24 cellular contexts compared by ENCODE assay signal in the genomic region with DNA sequence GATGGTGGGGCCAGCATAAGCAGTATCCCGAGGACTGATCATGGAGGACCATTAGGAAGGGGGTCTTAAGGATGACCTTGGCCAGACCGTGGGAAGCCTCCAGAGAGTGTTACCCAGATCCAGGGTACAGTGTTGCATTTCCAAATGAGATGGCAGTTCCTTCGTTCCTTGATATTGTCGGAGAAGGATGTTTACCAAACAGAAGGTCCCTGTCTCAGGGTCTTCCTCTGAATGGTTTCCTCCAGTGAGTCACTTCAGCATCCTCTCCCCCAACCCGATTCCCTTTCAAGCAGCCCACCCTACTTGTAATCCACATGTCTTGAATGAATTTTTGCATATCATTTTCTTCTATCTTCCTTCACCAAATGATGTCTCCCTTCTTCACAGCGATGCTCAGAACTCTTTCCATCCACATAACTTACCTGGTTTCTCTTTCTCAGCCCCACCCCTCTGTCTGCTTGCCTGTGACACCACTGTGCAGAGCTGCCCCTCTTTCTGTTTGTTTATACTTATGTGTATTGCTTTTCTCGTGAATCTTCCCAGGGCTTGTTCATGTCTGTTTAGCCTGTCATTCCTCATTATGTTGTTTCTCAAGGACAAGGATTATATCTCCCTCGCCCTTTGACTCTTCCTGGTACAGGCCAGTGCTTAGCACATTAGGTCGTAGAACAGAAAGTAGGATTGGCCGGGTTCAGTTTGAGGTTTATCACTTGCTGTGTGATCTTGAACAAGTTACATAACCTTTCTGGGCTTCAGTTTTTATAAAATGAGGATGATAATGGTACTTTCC. TPM values are rescaled to one million over a fixed set of nuclear protein-coding genes. Genes with fewer than 3 reads are reported as not detected.
DNase-seq lines count a peak whose midpoint lies in the region; ATAC-seq, FAIRE-seq and TF ChIP-seq lines count a peak whose summit lies in the region.
"Had no signal": no experiment of that assay in that cellular context is flagged by ENCODE, and none has a peak within 500 bp of the region (broad histone marks: within the 10 kb centered on the region; RNA-seq: fewer than 3 reads in every experiment).

No MANE protein-coding gene starts in this region.

- TF ChIP-seq POLR2A in K562 (conservative IDR thresholded peaks at IDR 0.05), result no peak
- no peak for TF ChIP-seq POLR2A in right lobe of liver (IDR thresholded peaks at IDR 0.05)
- TF ChIP-seq POLR2A in thyroid gland (IDR thresholded peaks at IDR 0.05), result no peak

- peaks cover 0 to 11% of the 10 kb centered on the region in 2 experiments; a peak in 3 of 5 replicates for H3K4me1 ChIP-seq in K562 (replicated peaks in 1 of 2; ENCODE audit: control insufficient read depth in 2 of 2, insufficient read depth in 2 of 2, low read length in 2 of 2)
- peaks cover 0 to 27% (median 12%) of the 10 kb centered on the region in 4 donors for H3K4me1 ChIP-seq in right lobe of liver
- peaks cover 12% of the 10 kb centered on the region for H3K4me1 ChIP-seq in OCI-LY7 (ENCODE audit: insufficient read depth, low read length, poor library complexity, severe bottlenecking)
- peaks cover 5 to 10% of the 10 kb centered on the region in 2 donors for H3K4me1 ChIP-seq in thyroid gland

- no peak overlapping the region for H3K4me3 ChIP-seq in K562
- no peak overlapping the region for H3K4me3 ChIP-seq in right lobe of liver
- H3K4me3 ChIP-seq in OCI-LY7 (ENCODE audit: low read depth, low read length, poor library complexity, severe bottlenecking), result no peak overlapping the region
- no peak overlapping the region for H3K4me3 ChIP-seq in thyroid gland (replicated peaks in 1 of 3)
- H3K4me3 ChIP-seq: dorsolateral prefrontal cortex, esophagus squamous epithelium, heart left ventricle, ovary had no signal

- peaks cover 6% of the 10 kb centered on the region for H3K9me1 ChIP-seq in K562 (ENCODE audit: control insufficient read depth, insufficient read depth, low read length)

- H4K20me1 ChIP-seq in K562 (replicated peaks; ENCODE audit: control insufficient read depth, insufficient read depth, low read length) (peaks cover 19% of the 10 kb centered on the region), OCI-LY7 (ENCODE audit: insufficient read depth, low read length) (peaks cover 4% of the 10 kb centered on the region)

- peaks cover 59% of the 10 kb centered on the region for H3K79me2 ChIP-seq in K562 (ENCODE audit: control insufficient read depth, insufficient read depth, low read length)
- peaks cover 46% of the 10 kb centered on the region for H3K79me2 ChIP-seq in OCI-LY7 (ENCODE audit: insufficient read depth, low read depth, low read length)

- CTCF ChIA-PET in K562 (lab: Yijun Ruan, JAX; ENCODE audit: low intra/inter-chr PET ratio), result no interaction called here
- CTCF ChIA-PET in OCI-LY7 (lab: Charles Lee; ENCODE audit: unreplicated experiment), result no interaction called here

- no TSS peak for BruUV-seq in K562 (replicated peaks; lab: Mats Ljungman, UMichigan)
- no TSS peak for BruUV-seq in OCI-LY7 (replicated peaks; lab: Mats Ljungman, UMichigan)

- H3K27ac ChIP-seq in K562 (ENCODE audit: extremely low read depth, low read depth, low read length) (no peak overlapping the region), right lobe of liver (no peak overlapping the region), OCI-LY7 (ENCODE audit: low read depth, low read length, poor library complexity, severe bottlenecking) (no peak overlapping the region), thyroid gland (no peak overlapping the region)
- H3K27ac ChIP-seq: dorsolateral prefrontal cortex, esophagus squamous epithelium, ovary had no signal

- H3K4me1 Mint-ChIP-seq in stimulated activated naive CD8-positive, alpha-beta T cell treated with anti-CD3 and anti-CD28 coated beads, Interleukin-15, amount 100 ng/mL, for 72 hours, result peaks cover 49% of the 10 kb centered on the region

- H3K9me2 ChIP-seq in OCI-LY7 (ENCODE audit: insufficient read depth, low read length), result no peaks in the 10 kb centered on the region

- intact Hi-C loops in K562 (cut with micrococcal nuclease), result no loop called here
- intact Hi-C loops in right lobe of liver (cut with DNase I), result no loop called here
- intact Hi-C loops in OCI-LY7 (cut with micrococcal nuclease; ENCODE audit: unreplicated experiment), result no loop called here
- intact Hi-C loops in thyroid gland (cut with DNase I), result no loop called here

- no peak for TF ChIP-seq CTCF in K562 (IDR thresholded peaks at IDR 0.05 in 2 of 3, conservative IDR thresholded peaks at IDR 0.05 in 1 of 3; ENCODE audit: insufficient read depth in 2 of 3, low read depth in 1 of 3, low read length in 3 of 3)
- TF ChIP-seq CTCF in right lobe of liver (IDR thresholded peaks at IDR 0.05), result no peak
- no peak for TF ChIP-seq CTCF in OCI-LY7 (conservative IDR thresholded peaks at IDR 0.05; ENCODE audit: low read length)
- no peak for TF ChIP-seq CTCF in thyroid gland (IDR thresholded peaks at IDR 0.05)

- no peak for TF ChIP-seq RAD21 in K562 (CRISPR knock-in tag; conservative IDR thresholded peaks at IDR 0.05 in 1 of 2, IDR thresholded peaks at IDR 0.05 in 1 of 2)

- no peak overlapping the region for H3K9ac ChIP-seq in K562 (ENCODE audit: insufficient read depth in 1 of 2, low read depth in 2 of 2, low read length in 2 of 2)

- H3K27me3 ChIP-seq in K562 (ENCODE audit: control insufficient read depth in 2 of 2, insufficient read depth in 2 of 2, low read length in 2 of 2), result no peaks in the 10 kb centered on the region
- H3K27me3 ChIP-seq in right lobe of liver, result no peaks in the 10 kb centered on the region
- no peaks in the 10 kb centered on the region for H3K27me3 ChIP-seq in thyroid gland
- H3K27me3 ChIP-seq: dorsolateral prefrontal cortex, esophagus squamous epithelium, heart left ventricle, ovary had no signal

- no peak overlapping the region for H3K4me3 Mint-ChIP-seq in stimulated activated naive CD8-positive, alpha-beta T cell treated with anti-CD3 and anti-CD28 coated beads, Interleukin-15, amount 100 ng/mL, for 72 hours
- H3K4me3 Mint-ChIP-seq: activated CD4-positive, alpha-beta T cell treated with anti-CD3 and anti-CD28 coated beads, Interleukin-2, amount 10 ng/mL, durations not matched to agents 24 days and 14 days; activated naive CD8-positive, alpha-beta T cell treated with anti-CD3 and anti-CD28 coated beads, Interleukin-2, amount 10 ng/mL, durations not matched to agents 7 days and 5 days had no signal

- H3K4me2 ChIP-seq in K562 (ENCODE audit: insufficient read depth, low read length), result no peak overlapping the region
- H3K4me2 ChIP-seq in OCI-LY7 (ENCODE audit: low read length), result no peak overlapping the region

- POLR2A ChIA-PET in K562 (lab: Yijun Ruan, JAX), result no interaction called here
- POLR2A ChIA-PET in OCI-LY7 (lab: Charles Lee), result no interaction called here

- H3K36me3 ChIP-seq in K562 (ENCODE audit: control insufficient read depth, insufficient read depth, low read length) (peaks cover 69% of the 10 kb centered on the region), right lobe of liver (peaks cover 5 to 37% (median 24%) of the 10 kb centered on the region in 4 donors), OCI-LY7 (ENCODE audit: insufficient read depth, low read length) (peaks cover 50% of the 10 kb centered on the region), thyroid gland (peaks cover 34 to 40% of the 10 kb centered on the region in 2 donors)
- H3K36me3 ChIP-seq: ovary had no signal

- ATAC-seq in stimulated activated naive CD8-positive, alpha-beta T cell treated with anti-CD3 and anti-CD28 coated beads, Interleukin-15, amount 100 ng/mL, for 72 hours, result no peak
- ATAC-seq in stimulated activated naive CD8-positive, alpha-beta T cell treated with anti-CD3 and anti-CD28 coated beads, Interleukin-15, Interleukin-2, amounts not matched to agents 100 U/mL and 50 U/mL, for 24 hours, result no peak
- ATAC-seq in K562 (no peak), right lobe of liver (peak in 3 of 4 donors; percentile 15 to 67 (median 20)), HG02981 (IDR thresholded peaks at IDR 0.05; ENCODE audit: unreplicated experiment) (no peak)
- ATAC-seq: sciatic nerve had no signal

- H3K9me3 ChIP-seq in K562 (replicated peaks; ENCODE audit: control insufficient read depth, insufficient read depth, low read depth, low read length) (no peaks in the 10 kb centered on the region), right lobe of liver (no peaks in the 10 kb centered on the region), OCI-LY7 (ENCODE audit: low read length) (no peaks in the 10 kb centered on the region), thyroid gland (no peaks in the 10 kb centered on the region)
- H3K9me3 ChIP-seq: esophagus squamous epithelium, heart left ventricle, ovary had no signal

- WGBS in K562 (ENCODE audit: insufficient coverage, low coverage, missing lambda C conversion rate), result 81% methylated on average over 10 of the region's 10 CpGs
- 65% methylated on average over 9 of the region's 10 CpGs for WGBS in right lobe of liver (ENCODE audit: insufficient coverage, low coverage, low lambda C conversion rate, missing lambda C conversion rate)
- 84 to 86% methylated on average over 10 of the region's 10 CpGs for WGBS in thyroid gland, 2 donors

- peak overlapping the region; percentile 8 to 95 for H3K27ac Mint-ChIP-seq in stimulated activated naive CD8-positive, alpha-beta T cell treated with anti-CD3 and anti-CD28 coated beads, Interleukin-15, amount 100 ng/mL, for 72 hours
- H3K27ac Mint-ChIP-seq: activated CD4-positive, alpha-beta T cell treated with anti-CD3 and anti-CD28 coated beads, Interleukin-2, amount 10 ng/mL, durations not matched to agents 24 days and 14 days; activated naive CD8-positive, alpha-beta T cell treated with anti-CD3 and anti-CD28 coated beads, Interleukin-2, amount 10 ng/mL, durations not matched to agents 7 days and 5 days had no signal

- no peak for TF ChIP-seq EP300 in K562 (IDR thresholded peaks at IDR 0.05; ENCODE audit: low read length)

- in situ Hi-C loops in K562 (cut with MboI), result no loop called here

- FAIRE-seq in K562 (lab: Jason Lieb, UNC), result peak; percentile 48
- FAIRE-seq: bronchial epithelial cell, islet of Langerhans had no signal

- H2AFZ ChIP-seq in K562 (ENCODE audit: low read depth, low read length) (no peak overlapping the region), OCI-LY7 (ENCODE audit: low read length) (no peak overlapping the region)

- no peak for DNase-seq in stimulated activated naive CD8-positive, alpha-beta T cell treated with anti-CD3 and anti-CD28 coated beads, Interleukin-15, amount 100 ng/mL, for 72 hours
- no peak for DNase-seq in stimulated activated naive CD8-positive, alpha-beta T cell treated with anti-CD3 and anti-CD28 coated beads, Interleukin-15, Interleukin-2, amounts not matched to agents 100 U/mL and 50 U/mL, for 24 hours
- DNase-seq in K562 (ENCODE audit: extremely low read depth in 1 of 4, low spot score in 3 of 4) (no peak), right lobe of liver (no peak), OCI-LY7 (ENCODE audit: low spot score) (no peak), thyroid gland (no peak), DMS79 treated with DMSO at 0.1 percent for 48 hours (lab: John Stamatoyannopoulos, UW) (no peak)
- DNase-seq: activated CD4-positive, alpha-beta T cell treated with anti-CD3 and anti-CD28 coated beads, Interleukin-2, amount 10 ng/mL, durations not matched to agents 24 days and 14 days; activated naive CD8-positive, alpha-beta T cell treated with anti-CD3 and anti-CD28 coated beads, Interleukin-2, amount 10 ng/mL, durations not matched to agents 7 days and 5 days; activated T-cell treated with anti-CD3 and anti-CD28 coated beads for 4 hours; dorsolateral prefrontal cortex; esophagus squamous epithelium; heart left ventricle; NCI-H1048; NCI-H2107; NCI-H526; ovary; stimulated activated CD4-positive, alpha-beta T cell treated with anti-CD3 and anti-CD28 coated beads, Interleukin-2, amount 100 ng/mL, for 24 hours had no signal

- H3K27me3 Mint-ChIP-seq in stimulated activated naive CD8-positive, alpha-beta T cell treated with anti-CD3 and anti-CD28 coated beads, Interleukin-15, amount 100 ng/mL, for 72 hours, result no peaks in the 10 kb centered on the region
- H3K27me3 Mint-ChIP-seq: activated CD4-positive, alpha-beta T cell treated with anti-CD3 and anti-CD28 coated beads, Interleukin-2, amount 10 ng/mL, durations not matched to agents 24 days and 14 days; activated naive CD8-positive, alpha-beta T cell treated with anti-CD3 and anti-CD28 coated beads, Interleukin-2, amount 10 ng/mL, durations not matched to agents 7 days and 5 days; IgD-negative memory B cell had no signal

- H3K9me3 Mint-ChIP-seq in stimulated activated naive CD8-positive, alpha-beta T cell treated with anti-CD3 and anti-CD28 coated beads, Interleukin-15, amount 100 ng/mL, for 72 hours, result no peaks in the 10 kb centered on the region
- H3K9me3 Mint-ChIP-seq: activated CD4-positive, alpha-beta T cell treated with anti-CD3 and anti-CD28 coated beads, Interleukin-2, amount 10 ng/mL, durations not matched to agents 24 days and 14 days; activated naive CD8-positive, alpha-beta T cell treated with anti-CD3 and anti-CD28 coated beads, Interleukin-2, amount 10 ng/mL, durations not matched to agents 7 days and 5 days; IgD-negative memory B cell had no signal

RNA-seq across cellular contexts. Expression of gene GOSR2, which starts 5.7 kb away (rescaled TPM):
- total RNA-seq in K562 (2011; cell fraction: chromatin; rRNA removed; ENCODE audit: low replicate concordance), result 156 and 170 TPM in 2 replicates
- total RNA-seq in K562 (2011; cell fraction: nucleolus; rRNA removed), result 93.8 and 102 TPM in 2 replicates
- total RNA-seq in K562 (2011; cell fraction: nucleoplasm; rRNA removed), result 157 and 232 TPM in 2 replicates
- 32.7 and 38.5 TPM in 2 replicates for total RNA-seq in K562 (2014; rRNA removed)
- total RNA-seq in K562 (2014; rRNA removed; fragmentation: Illumina TruSeq; extraction: Trizol), result 41.0 and 41.1 TPM in 2 replicates
- 32.7 and 34.6 TPM in 2 replicates for total RNA-seq in K562 (2015; rRNA removed; fragmentation: Illumina TruSeq; extraction: Trizol)
- total RNA-seq in K562 (2021), result 48.6 and 54.3 TPM in 2 replicates
- polyA plus RNA-seq in K562 (2011; rRNA removed), result 95.3 and 96.3 TPM in 2 replicates
- polyA plus RNA-seq in K562 (2011; cell fraction: cytosol; rRNA removed), result 56.4 and 69.6 TPM in 2 replicates
- polyA plus RNA-seq in K562 (2011; cell fraction: nucleus; rRNA removed), result 83.6 and 116 TPM in 2 replicates
- polyA plus RNA-seq in K562 (2012), result 35.3 and 36.2 TPM in 2 replicates
- 41.0 and 43.9 TPM in 2 replicates for polyA plus RNA-seq in K562 (2014; fragmentation: Illumina TruSeq; extraction: Trizol)
- polyA plus RNA-seq in K562 (2014; fragmentation: Nextera tagmentation; extraction: Ambion mirVana), result 10 to 100 TPM; 75.4 to 84.1 TPM
- 45.2 and 48.9 TPM in 2 replicates for polyA plus RNA-seq in K562 (2014; rRNA removed)
- polyA minus RNA-seq in K562 (2011; rRNA and poly(A)+ RNA removed), result 87.7 and 94.0 TPM in 2 replicates
- polyA minus RNA-seq in K562 (2011; cell fraction: cytosol; rRNA and poly(A)+ RNA removed), result 21.9 and 32.0 TPM in 2 replicates
- 59.9 and 98.9 TPM in 2 replicates for polyA minus RNA-seq in K562 (2011; cell fraction: nucleus; rRNA and poly(A)+ RNA removed)
- 10 to 100 TPM; 22.9 to 44.1 (median 33.3) TPM for total RNA-seq in right lobe of liver
- total RNA-seq in OCI-LY7 (2014; rRNA removed; shearing (Covaris generic)), result 40.9 and 46.5 TPM in 2 replicates
- 61.6 and 62.8 TPM in 2 replicates for total RNA-seq in OCI-LY7 (2022)
- 10 to 100 TPM; 45.9 to 88.3 (median 51.6) TPM for total RNA-seq in thyroid gland

RNA-seq across cellular contexts. Expression of gene RPRML, which starts 50.4 kb away (rescaled TPM):
- total RNA-seq in K562 (2011; cell fraction: chromatin; rRNA removed; ENCODE audit: low replicate concordance), result not detected in 2 replicates
- total RNA-seq in K562 (2011; cell fraction: nucleolus; rRNA removed), result not detected in 2 replicates
- total RNA-seq in K562 (2011; cell fraction: nucleoplasm; rRNA removed), result not detected in 2 replicates
- total RNA-seq in K562 (2014; rRNA removed), result not detected in 2 replicates
- not detected in 2 replicates for total RNA-seq in K562 (2014; rRNA removed; fragmentation: Illumina TruSeq; extraction: Trizol)
- total RNA-seq in K562 (2015; rRNA removed; fragmentation: Illumina TruSeq; extraction: Trizol), result not detected in 2 replicates
- total RNA-seq in K562 (2021), result 0.16 TPM in 1 of 2 replicates, not detected in the other
- polyA plus RNA-seq in K562 (2011; rRNA removed), result not detected in 2 replicates
- polyA plus RNA-seq in K562 (2011; cell fraction: cytosol; rRNA removed), result 0.06 TPM in 1 of 2 replicates, not detected in the other
- not detected in 2 replicates for polyA plus RNA-seq in K562 (2011; cell fraction: nucleus; rRNA removed)
- not detected in 2 replicates for polyA plus RNA-seq in K562 (2012)
- polyA plus RNA-seq in K562 (2014; fragmentation: Illumina TruSeq; extraction: Trizol), result not detected in 2 replicates
- polyA plus RNA-seq in K562 (2014; fragmentation: Nextera tagmentation; extraction: Ambion mirVana), result not detected
- 0.20 TPM in 1 of 2 replicates, not detected in the other for polyA plus RNA-seq in K562 (2014; rRNA removed)
- polyA minus RNA-seq in K562 (2011; rRNA and poly(A)+ RNA removed), result not detected in 2 replicates
- not detected in 2 replicates for polyA minus RNA-seq in K562 (2011; cell fraction: cytosol; rRNA and poly(A)+ RNA removed)
- not detected in 2 replicates for polyA minus RNA-seq in K562 (2011; cell fraction: nucleus; rRNA and poly(A)+ RNA removed)
- total RNA-seq in right lobe of liver, result under 1 TPM in 1 of 6 experiments, not detected in 5; 0.25 TPM
- 8.8 and 12.8 TPM in 2 replicates for total RNA-seq in OCI-LY7 (2014; rRNA removed; shearing (Covaris generic))
- total RNA-seq in OCI-LY7 (2022), result 0.57 and 1.2 TPM in 2 replicates
- not detected for total RNA-seq in thyroid gland
- total RNA-seq: activated CD4-positive, alpha-beta T cell treated with anti-CD3 and anti-CD28 coated beads, Interleukin-2, amount 10 ng/mL, durations not matched to agents 24 days and 14 days; activated naive CD8-positive, alpha-beta T cell treated with anti-CD3 and anti-CD28 coated beads, Interleukin-2, amount 10 ng/mL, durations not matched to agents 7 days and 5 days; bronchial epithelial cell; mononuclear cell; sciatic nerve had no signal
- polyA plus RNA-seq: ovary had no signal

Comparison
In these comparisons a context has a peak if more than half of its experiments do, and no peak if none do; other contexts are left out.
1. ATAC-seq: peak in right lobe of liver (3 of 4); none in stimulated activated naive CD8-positive, alpha-beta T cell treated with anti-CD3 and anti-CD28 coated beads, Interleukin-15, amount 100 ng/mL, for 72 hours (single experiment), stimulated activated naive CD8-positive, alpha-beta T cell treated with anti-CD3 and anti-CD28 coated beads, Interleukin-15, Interleukin-2, amounts not matched to agents 100 U/mL and 50 U/mL, for 24 hours (single experiment), K562 (single experiment) and HG02981 (single experiment).